Comparison of ENCODE assay signal across 8 cellular contexts in genomic region chr5:38831909-38832308, GRCh38. TPM values are rescaled to one million over a fixed set of nuclear protein-coding genes. Genes with fewer than 3 reads are reported as not detected.
DNase-seq lines count a peak whose midpoint lies in the region; ATAC-seq and TF ChIP-seq lines count a peak whose summit lies in the region.

No MANE protein-coding gene starts in this region.

- POLR2A ChIA-PET in naive thymus-derived CD8-positive, alpha-beta T cell (lab: Charles Lee): no interaction called here

- H3K27me3 Mint-ChIP-seq in brain: peaks cover 7% of the 10 kb centered on the region
- no peaks in the 10 kb centered on the region for H3K27me3 Mint-ChIP-seq in nephron (ENCODE audit: low read depth)
- peaks cover 12 to 51% (median 15%) of the 10 kb centered on the region in 5 donors for H3K27me3 Mint-ChIP-seq in naive thymus-derived CD8-positive, alpha-beta T cell

- ATAC-seq in GM18519 (IDR thresholded peaks at IDR 0.05; ENCODE audit: low FRiP score, unreplicated experiment) (no peak), HG02571 (IDR thresholded peaks at IDR 0.05; ENCODE audit: unreplicated experiment) (no peak)
- ATAC-seq in naive thymus-derived CD8-positive, alpha-beta T cell: no peak

- H3K27me3 ChIP-seq in GM06990 (replicated peaks; ENCODE audit: control insufficient read depth, insufficient read depth, low read length): no peaks in the 10 kb centered on the region; the same call in 1 of the 2 replicates

- DNase-seq in GM06990 (ENCODE audit: extremely low read depth, insufficient read length): no peak
- DNase-seq in LoVo (ENCODE audit: low spot score): peak; percentile 32
- DNase-seq in middle frontal gyrus (ENCODE audit: extremely low spot score, low spot score): no peak
- DNase-seq in naive thymus-derived CD8-positive, alpha-beta T cell: no peak

- H3K4me1 Mint-ChIP-seq in brain: no peaks in the 10 kb centered on the region
- no peaks in the 10 kb centered on the region for H3K4me1 Mint-ChIP-seq in nephron
- peaks cover 0 to 2% (median 0%) of the 10 kb centered on the region in 4 donors for H3K4me1 Mint-ChIP-seq in naive thymus-derived CD8-positive, alpha-beta T cell

- H3K36me3 ChIP-seq in GM06990 (ENCODE audit: control insufficient read depth, insufficient read depth, low read length): no peaks in the 10 kb centered on the region

- no peaks in the 10 kb centered on the region for H3K9me3 Mint-ChIP-seq in brain
- H3K9me3 Mint-ChIP-seq in nephron: no peaks in the 10 kb centered on the region
- H3K9me3 Mint-ChIP-seq in naive thymus-derived CD8-positive, alpha-beta T cell: no peaks in the 10 kb centered on the region

- no peaks in the 10 kb centered on the region for H3K36me3 Mint-ChIP-seq in brain
- H3K36me3 Mint-ChIP-seq in nephron (ENCODE audit: low read depth): no peaks in the 10 kb centered on the region
- H3K36me3 Mint-ChIP-seq in naive thymus-derived CD8-positive, alpha-beta T cell: peaks cover 0 to under 1% (median 0%) of the 10 kb centered on the region in 3 donors

- TF ChIP-seq CTCF in GM06990 (IDR thresholded peaks at IDR 0.05; ENCODE audit: insufficient read depth, low read length, poor library complexity, severe bottlenecking) (peak; percentile 67), brain (conservative IDR thresholded peaks at IDR 0.05) (peak; percentile 22 to 51), nephron (IDR thresholded peaks at IDR 0.05; ENCODE audit: unreplicated experiment in 3 of 3) (peak; percentile 15 to 33 (median 23))

- H3K27ac Mint-ChIP-seq in brain (no peak overlapping the region), nephron (no peak overlapping the region)
- no peak overlapping the region for H3K27ac Mint-ChIP-seq in naive thymus-derived CD8-positive, alpha-beta T cell

- H3K4me3 ChIP-seq in GM06990 (replicated peaks; ENCODE audit: low read depth, low read length): no peak overlapping the region

- H3K4me3 Mint-ChIP-seq in brain: no peak overlapping the region
- no peak overlapping the region for H3K4me3 Mint-ChIP-seq in nephron
- H3K4me3 Mint-ChIP-seq in naive thymus-derived CD8-positive, alpha-beta T cell: no peak overlapping the region

RNA-seq across cellular contexts. Expression of gene OSMR, which starts 13.9 kb away (rescaled TPM):
- polyA plus RNA-seq in brain (ENCODE audit: insufficient read depth, low read depth, low replicate concordance): 4.4 TPM
- not detected for total RNA-seq in naive thymus-derived CD8-positive, alpha-beta T cell
- under 1 TPM in 2 of 3 donors, not detected in 1; 0.13 to 0.18 TPM for polyA plus RNA-seq in naive thymus-derived CD8-positive, alpha-beta T cell
